Comparison of ENCODE assay signal across 8 cellular contexts in genomic region chr18:3250237-3251107, GRCh38. TPM values are rescaled to one million over a fixed set of nuclear protein-coding genes. Genes with fewer than 3 reads are reported as not detected.
A peak's percentile ranks its signal among the peaks of the same experiment; 100 is the strongest.
DNase-seq lines count a peak whose midpoint lies in the region; ATAC-seq, FAIRE-seq and TF ChIP-seq lines count a peak whose summit lies in the region.

No MANE protein-coding gene starts in this region.

- no peak overlapping the region for H2AFZ ChIP-seq in K562 (ENCODE audit: low read depth, low read length)

- CTCF ChIA-PET in K562 (lab: Yijun Ruan, JAX; ENCODE audit: low intra/inter-chr PET ratio) = interaction anchor here (0.7 to 0.8 kb wide), 2 partner anchors 416 to 615 kb away, joined by 3 read pairs; no protein-coding TSS in a partner anchor

- TF ChIP-seq POLR2A in K562 (conservative IDR thresholded peaks at IDR 0.05) = peak; percentile 77

- POLR2A ChIA-PET in K562 (lab: Yijun Ruan, JAX) = interaction anchor here (0.5 to 3.2 kb wide), 8 partner anchors 10 to 368 kb away, joined by 3 to 26 read pairs (median 3); partner anchors contain the start of gene MYL12B

- peaks cover 78% of the 10 kb centered on the region for H3K79me2 ChIP-seq in K562 (ENCODE audit: control insufficient read depth, insufficient read depth, low read length)

- peaks cover 14% of the 10 kb centered on the region; the same call in 1 of the 2 replicates for H4K20me1 ChIP-seq in K562 (replicated peaks; ENCODE audit: control insufficient read depth, insufficient read depth, low read length)

- in situ Hi-C loops in K562 (cut with MboI) = no loop called here

- H3K27ac ChIP-seq in HUES6 (ENCODE audit: low read depth, low read length) = no peak overlapping the region
- peak overlapping the region; percentile 29; the same call in 2 of the 3 replicates for H3K27ac ChIP-seq in K562 (ENCODE audit: extremely low read depth, low read depth, low read length)
- no peak overlapping the region for H3K27ac ChIP-seq in mesodermal cell (ENCODE audit: low read depth, low read length, severe bottlenecking)

- no peak for TF ChIP-seq EP300 in K562 (IDR thresholded peaks at IDR 0.05; ENCODE audit: low read length)

- peak; percentile 52 for DNase-seq in AG09309 (ENCODE audit: low read depth)
- peak in 1 of 4 experiments; percentile 32 for DNase-seq in K562 (ENCODE audit: extremely low read depth in 1 of 4, low spot score in 3 of 4)
- no peak for DNase-seq in activated effector memory CD4-positive, alpha-beta T cell treated with anti-CD3 and anti-CD28 coated beads, Interleukin-2, amount 50 U/mL, for 16 hours
- no peak for DNase-seq in AML-193 (lab: John Stamatoyannopoulos, UW)

- TSS peak; percentile 3 for BruUV-seq in K562 (replicated peaks; lab: Mats Ljungman, UMichigan)

- no peaks in the 10 kb centered on the region for H3K9me3 ChIP-seq in HUES6 (ENCODE audit: control insufficient read depth, insufficient read depth, low read depth, low read length)
- no peaks in the 10 kb centered on the region for H3K9me3 ChIP-seq in K562 (replicated peaks; ENCODE audit: control insufficient read depth, insufficient read depth, low read depth, low read length)
- H3K9me3 ChIP-seq in mesodermal cell (ENCODE audit: control insufficient read depth, low read length) = peaks cover 8% of the 10 kb centered on the region

- H3K4me3 ChIP-seq in AG09309 (ENCODE audit: control insufficient read depth, low read depth, low read length) (no peak overlapping the region), HUES6 (ENCODE audit: low read depth, low read length) (peak overlapping the region; percentile 2; the same call in 1 of the 2 replicates), K562 (peak overlapping the region; percentile 2; the same call in 1 of the 2 replicates), mesodermal cell (ENCODE audit: extremely low read depth, insufficient read depth, low read length, poor library complexity, severe bottlenecking) (peak overlapping the region; percentile 97)

- ATAC-seq in K562 (no peak), GM21367 (IDR thresholded peaks at IDR 0.05; ENCODE audit: unreplicated experiment) (no peak), GM18907 (IDR thresholded peaks at IDR 0.05; ENCODE audit: unreplicated experiment) (no peak)

- TF ChIP-seq CTCF in AG09309 (IDR thresholded peaks at IDR 0.05; ENCODE audit: control insufficient read depth, insufficient read depth, low read depth, low read length, missing control alignments) (no peak), K562 (IDR thresholded peaks at IDR 0.05 in 2 of 3, conservative IDR thresholded peaks at IDR 0.05 in 1 of 3; ENCODE audit: insufficient read depth in 2 of 3, low read depth in 1 of 3, low read length in 3 of 3) (no peak)

- TF ChIP-seq RAD21 in K562 (CRISPR knock-in tag; conservative IDR thresholded peaks at IDR 0.05 in 1 of 2, IDR thresholded peaks at IDR 0.05 in 1 of 2) = no peak

- H3K36me3 ChIP-seq in HUES6 (ENCODE audit: control insufficient read depth, insufficient read depth, low read length) = peaks cover 40% of the 10 kb centered on the region
- peaks cover 67% of the 10 kb centered on the region for H3K36me3 ChIP-seq in K562 (ENCODE audit: control insufficient read depth, insufficient read depth, low read length)
- peaks cover 45% of the 10 kb centered on the region for H3K36me3 ChIP-seq in mesodermal cell (ENCODE audit: control insufficient read depth, insufficient read depth, low read length)

- intact Hi-C loops in K562 (cut with micrococcal nuclease) = no loop called here

- H3K4me2 ChIP-seq in K562 (ENCODE audit: insufficient read depth, low read length) = peak overlapping the region; percentile 57

- H3K9ac ChIP-seq in HUES6 (ENCODE audit: low read length) = no peak overlapping the region
- H3K9ac ChIP-seq in K562 (ENCODE audit: insufficient read depth in 1 of 2, low read depth in 2 of 2, low read length in 2 of 2) = peak overlapping the region in 1 of 2 experiments; percentile 99; a peak in 2 of 4 replicates

- H3K9me1 ChIP-seq in K562 (ENCODE audit: control insufficient read depth, insufficient read depth, low read length) = no peaks in the 10 kb centered on the region

- H3K27me3 ChIP-seq in HUES6 (ENCODE audit: control insufficient read depth, insufficient read depth, low read length) = no peaks in the 10 kb centered on the region
- no peaks in the 10 kb centered on the region for H3K27me3 ChIP-seq in K562 (ENCODE audit: control insufficient read depth in 2 of 2, insufficient read depth in 2 of 2, low read length in 2 of 2)

- peaks cover 8% of the 10 kb centered on the region; the same call in 1 of the 2 replicates for H3K4me1 ChIP-seq in HUES6 (ENCODE audit: control insufficient read depth, insufficient read depth, low read length)
- H3K4me1 ChIP-seq in K562 (replicated peaks in 1 of 2; ENCODE audit: control insufficient read depth in 2 of 2, insufficient read depth in 2 of 2, low read length in 2 of 2) = peaks cover 3 to 9% of the 10 kb centered on the region in 2 experiments; a peak in 2 of 5 replicates
- peaks cover 40% of the 10 kb centered on the region for H3K4me1 ChIP-seq in mesodermal cell (ENCODE audit: control insufficient read depth, insufficient read depth, low read length, poor library complexity, severe bottlenecking)

- 28% methylated on average over 6 of the region's 6 CpGs for WGBS in K562 (ENCODE audit: insufficient coverage, low coverage, missing lambda C conversion rate)
- WGBS in mesodermal cell (ENCODE audit: insufficient coverage in 2 of 2), 2 experiments = 100% methylated on average over 1 of the region's 6 CpGs

- FAIRE-seq in K562 (lab: Jason Lieb, UNC) = no peak

TF ChIP-seq in K562, 482 proteins besides CTCF, POLR2A, EP300 and RAD21 (continues in another document):
- no peak for TF ChIP-seq ZBTB1 (CRISPR knock-in tag; IDR thresholded peaks at IDR 0.05; ENCODE audit: borderline replicate concordance, low read depth)

RNA-seq across cellular contexts. Expression of gene MYL12A, which starts 2.9 kb away (rescaled TPM):
- total RNA-seq in K562 (2011; cell fraction: chromatin; rRNA removed; ENCODE audit: low replicate concordance) = 123 and 212 TPM in 2 replicates
- total RNA-seq in K562 (2011; cell fraction: nucleolus; rRNA removed) = 138 and 168 TPM in 2 replicates
- total RNA-seq in K562 (2011; cell fraction: nucleoplasm; rRNA removed) = 206 and 258 TPM in 2 replicates
- 426 and 468 TPM in 2 replicates for total RNA-seq in K562 (2014; rRNA removed)
- 562 and 622 TPM in 2 replicates for total RNA-seq in K562 (2014; rRNA removed; fragmentation: Illumina TruSeq; extraction: Trizol)
- total RNA-seq in K562 (2015; rRNA removed; fragmentation: Illumina TruSeq; extraction: Trizol) = 508 and 559 TPM in 2 replicates
- 308 TPM in 2 replicates for total RNA-seq in K562 (2021)
- polyA plus RNA-seq in K562 (2011; rRNA removed) = 714 and 790 TPM in 2 replicates
- polyA plus RNA-seq in K562 (2011; cell fraction: cytosol; rRNA removed) = 163 and 438 TPM in 2 replicates
- polyA plus RNA-seq in K562 (2011; cell fraction: nucleus; rRNA removed) = 127 and 293 TPM in 2 replicates
- polyA plus RNA-seq in K562 (2012) = 525 and 687 TPM in 2 replicates
- 471 and 510 TPM in 2 replicates for polyA plus RNA-seq in K562 (2014; fragmentation: Illumina TruSeq; extraction: Trizol)
- 1,000 to 10,000 TPM in 1 of 2 experiments, 100 to 1,000 TPM in 1; 837 to 1,031 TPM for polyA plus RNA-seq in K562 (2014; fragmentation: Nextera tagmentation; extraction: Ambion mirVana)
- 365 and 466 TPM in 2 replicates for polyA plus RNA-seq in K562 (2014; rRNA removed)
- polyA minus RNA-seq in K562 (2011; rRNA and poly(A)+ RNA removed) = 571 and 811 TPM in 2 replicates
- polyA minus RNA-seq in K562 (2011; cell fraction: cytosol; rRNA and poly(A)+ RNA removed) = 177 and 220 TPM in 2 replicates
- polyA minus RNA-seq in K562 (2011; cell fraction: nucleus; rRNA and poly(A)+ RNA removed) = 135 and 263 TPM in 2 replicates
- 586 TPM for polyA plus RNA-seq in mesodermal cell (2013, experiment 1 of 2)
- 589 TPM for polyA plus RNA-seq in mesodermal cell (2013, experiment 2 of 2)

RNA-seq across cellular contexts. Expression of gene MYL12B, which starts 11.5 kb away (rescaled TPM):
- 18.4 and 30.7 TPM in 2 replicates for total RNA-seq in K562 (2011; cell fraction: chromatin; rRNA removed; ENCODE audit: low replicate concordance)
- total RNA-seq in K562 (2011; cell fraction: nucleolus; rRNA removed) = 35.7 and 36.0 TPM in 2 replicates
- total RNA-seq in K562 (2011; cell fraction: nucleoplasm; rRNA removed) = 40.3 and 46.9 TPM in 2 replicates
- 220 and 238 TPM in 2 replicates for total RNA-seq in K562 (2014; rRNA removed)
- 478 and 512 TPM in 2 replicates for total RNA-seq in K562 (2014; rRNA removed; fragmentation: Illumina TruSeq; extraction: Trizol)
- 357 and 396 TPM in 2 replicates for total RNA-seq in K562 (2015; rRNA removed; fragmentation: Illumina TruSeq; extraction: Trizol)
- 242 and 256 TPM in 2 replicates for total RNA-seq in K562 (2021)
- 531 and 554 TPM in 2 replicates for polyA plus RNA-seq in K562 (2011; rRNA removed)
- 196 and 355 TPM in 2 replicates for polyA plus RNA-seq in K562 (2011; cell fraction: cytosol; rRNA removed)
- 72.1 and 160 TPM in 2 replicates for polyA plus RNA-seq in K562 (2011; cell fraction: nucleus; rRNA removed)
- polyA plus RNA-seq in K562 (2012) = 338 and 426 TPM in 2 replicates
- 451 and 463 TPM in 2 replicates for polyA plus RNA-seq in K562 (2014; fragmentation: Illumina TruSeq; extraction: Trizol)
- polyA plus RNA-seq in K562 (2014; fragmentation: Nextera tagmentation; extraction: Ambion mirVana) = 100 to 1,000 TPM; 913 to 995 TPM
- polyA plus RNA-seq in K562 (2014; rRNA removed) = 270 and 274 TPM in 2 replicates
- polyA minus RNA-seq in K562 (2011; rRNA and poly(A)+ RNA removed) = 343 and 432 TPM in 2 replicates
- polyA minus RNA-seq in K562 (2011; cell fraction: cytosol; rRNA and poly(A)+ RNA removed) = 128 and 163 TPM in 2 replicates
- polyA minus RNA-seq in K562 (2011; cell fraction: nucleus; rRNA and poly(A)+ RNA removed) = 25.4 and 59.0 TPM in 2 replicates
- 436 TPM for polyA plus RNA-seq in mesodermal cell (2013, experiment 1 of 2)
- polyA plus RNA-seq in mesodermal cell (2013, experiment 2 of 2) = 410 TPM

RNA-seq across cellular contexts. Expression of gene MYOM1, which starts 30.7 kb away (rescaled TPM):
- total RNA-seq in K562 (2011; cell fraction: chromatin; rRNA removed; ENCODE audit: low replicate concordance) = 0.44 and 1.2 TPM in 2 replicates
- total RNA-seq in K562 (2011; cell fraction: nucleolus; rRNA removed) = 0.17 and 0.26 TPM in 2 replicates
- 0.15 and 0.29 TPM in 2 replicates for total RNA-seq in K562 (2011; cell fraction: nucleoplasm; rRNA removed)
- 0.41 and 0.59 TPM in 2 replicates for total RNA-seq in K562 (2014; rRNA removed)
- 0.22 and 0.29 TPM in 2 replicates for total RNA-seq in K562 (2014; rRNA removed; fragmentation: Illumina TruSeq; extraction: Trizol)
- total RNA-seq in K562 (2015; rRNA removed; fragmentation: Illumina TruSeq; extraction: Trizol) = 0.47 and 0.64 TPM in 2 replicates
- 0.29 and 0.35 TPM in 2 replicates for total RNA-seq in K562 (2021)
- polyA plus RNA-seq in K562 (2011; rRNA removed) = 0.06 and 0.16 TPM in 2 replicates
- polyA plus RNA-seq in K562 (2011; cell fraction: cytosol; rRNA removed) = 0.06 and 0.15 TPM in 2 replicates
- 0.26 and 0.32 TPM in 2 replicates for polyA plus RNA-seq in K562 (2011; cell fraction: nucleus; rRNA removed)
- 0.44 and 1.8 TPM in 2 replicates for polyA plus RNA-seq in K562 (2012)
- polyA plus RNA-seq in K562 (2014; fragmentation: Illumina TruSeq; extraction: Trizol) = 0.25 and 0.71 TPM in 2 replicates
- polyA plus RNA-seq in K562 (2014; fragmentation: Nextera tagmentation; extraction: Ambion mirVana) = under 1 TPM; 0.01 to 0.03 TPM
- polyA plus RNA-seq in K562 (2014; rRNA removed) = 0.32 and 0.62 TPM in 2 replicates
- 0.25 and 0.30 TPM in 2 replicates for polyA minus RNA-seq in K562 (2011; rRNA and poly(A)+ RNA removed)
- polyA minus RNA-seq in K562 (2011; cell fraction: cytosol; rRNA and poly(A)+ RNA removed) = 0.18 and 0.19 TPM in 2 replicates
- polyA minus RNA-seq in K562 (2011; cell fraction: nucleus; rRNA and poly(A)+ RNA removed) = 0.13 and 0.33 TPM in 2 replicates
- polyA plus RNA-seq in mesodermal cell (2013, experiment 1 of 2) = 0.81 TPM
- 0.35 TPM for polyA plus RNA-seq in mesodermal cell (2013, experiment 2 of 2)
